In genomic region chr7:57354679-57355338, GRCh38 we compare ENCODE assay signal across 1 cellular context.
TF ChIP-seq lines count a peak whose summit lies in the region.

No MANE protein-coding gene starts in this region.

TF ChIP-seq in HepG2, 621 proteins besides CTCF, POLR2A, EP300 and RAD21 (continued from another document):
- TF ChIP-seq SOX5 (CRISPR knock-in tag; IDR thresholded peaks at IDR 0.05; ENCODE audit: borderline replicate concordance) (no peak), ZNF414 (CRISPR knock-in tag; IDR thresholded peaks at IDR 0.05) (no peak)
TF ChIP-seq in HepG2: peak in this region for 0.
